In genomic region chr15:75364881-75365280, GRCh38 we compare ENCODE assay signal across 29 cellular contexts.
"Had no signal": no experiment of that assay in that cellular context is flagged by ENCODE, and none has a peak within 500 bp of the region (broad histone marks: within the 10 kb centered on the region; RNA-seq: fewer than 3 reads in every experiment).

No MANE protein-coding gene starts in this region.

- H3K27me3 ChIP-seq: neutrophil, ovary, right lobe of liver, sigmoid colon, stomach, thyroid gland, tibial nerve, upper lobe of left lung, vagina had no signal

- H3K9me3 ChIP-seq: neutrophil, ovary, psoas muscle, right lobe of liver, sigmoid colon, stomach, thoracic aorta, thyroid gland, tibial nerve, upper lobe of left lung, vagina had no signal

- H3K27ac Mint-ChIP-seq: natural killer cell treated with Interleukin-12 subunit alpha and Interleukin-12 subunit beta and Interleukin-15 and Interleukin-18, amount 100 ng/mL, for 72 hours; nephron progenitor cell; progenitor cell of endocrine pancreas; stimulated activated effector memory CD8-positive, alpha-beta T cell treated with anti-CD3 and anti-CD28 coated beads, Interleukin-12 subunit alpha, Interleukin-12 subunit beta, amount 100 ng/mL, for 72 hours; stimulated activated naive B cell treated with anti-CD40 and anti-IgM and Interleukin-4, amounts not matched to agents 10 μg/mL and 1 μg/mL and 100 μg/mL, for 72 hours; stimulated activated naive CD8-positive, alpha-beta T cell treated with anti-CD3 and anti-CD28 coated beads, Interleukin-15, Interleukin-2, amounts not matched to agents 100 ng/mL and 50 ng/mL, for 24 hours had no signal

- H3K27me3 Mint-ChIP-seq: naive thymus-derived CD8-positive, alpha-beta T cell; natural killer cell treated with Interleukin-12 subunit alpha and Interleukin-12 subunit beta and Interleukin-15 and Interleukin-18, amount 100 ng/mL, for 72 hours; progenitor cell of endocrine pancreas; stimulated activated naive B cell treated with anti-CD40 and anti-IgM and Interleukin-4, amounts not matched to agents 10 μg/mL and 1 μg/mL and 100 μg/mL, for 72 hours; stimulated activated naive CD8-positive, alpha-beta T cell treated with anti-CD3 and anti-CD28 coated beads, Interleukin-15, Interleukin-2, amounts not matched to agents 100 ng/mL and 50 ng/mL, for 24 hours had no signal

- H3K9me3 Mint-ChIP-seq: naive thymus-derived CD8-positive, alpha-beta T cell; natural killer cell treated with Interleukin-12 subunit alpha and Interleukin-12 subunit beta and Interleukin-15 and Interleukin-18, amount 100 ng/mL, for 72 hours; nephron progenitor cell; neural crest cell; stimulated activated effector memory CD8-positive, alpha-beta T cell treated with anti-CD3 and anti-CD28 coated beads, Interleukin-12 subunit alpha, Interleukin-12 subunit beta, amount 100 ng/mL, for 72 hours; stimulated activated naive B cell treated with anti-CD40 and anti-IgM and Interleukin-4, amounts not matched to agents 10 μg/mL and 1 μg/mL and 100 μg/mL, for 72 hours; stimulated activated naive CD8-positive, alpha-beta T cell treated with anti-CD3 and anti-CD28 coated beads, Interleukin-15, Interleukin-2, amounts not matched to agents 100 ng/mL and 50 ng/mL, for 24 hours had no signal

- H3K36me3 Mint-ChIP-seq: natural killer cell treated with Interleukin-12 subunit alpha and Interleukin-12 subunit beta and Interleukin-15 and Interleukin-18, amount 100 ng/mL, for 72 hours had no signal

- H3K4me3 Mint-ChIP-seq: naive thymus-derived CD8-positive, alpha-beta T cell; natural killer cell treated with Interleukin-12 subunit alpha and Interleukin-12 subunit beta and Interleukin-15 and Interleukin-18, amount 100 ng/mL, for 72 hours; nephron progenitor cell; neural crest cell; stimulated activated effector memory CD8-positive, alpha-beta T cell treated with anti-CD3 and anti-CD28 coated beads, Interleukin-12 subunit alpha, Interleukin-12 subunit beta, amount 100 ng/mL, for 72 hours; stimulated activated naive B cell treated with anti-CD40 and anti-IgM and Interleukin-4, amounts not matched to agents 10 μg/mL and 1 μg/mL and 100 μg/mL, for 72 hours; stimulated activated naive CD8-positive, alpha-beta T cell treated with anti-CD3 and anti-CD28 coated beads, Interleukin-15, Interleukin-2, amounts not matched to agents 100 ng/mL and 50 ng/mL, for 24 hours had no signal

- H3K4me3 ChIP-seq: ovary, psoas muscle, right lobe of liver, sigmoid colon, stomach, thoracic aorta, thyroid gland, tibial nerve, upper lobe of left lung, vagina had no signal

- H3K9ac ChIP-seq: parathyroid adenoma had no signal

- ATAC-seq: naive thymus-derived CD8-positive, alpha-beta T cell; natural killer cell treated with Interleukin-12 subunit alpha and Interleukin-12 subunit beta and Interleukin-15 and Interleukin-18, amount 100 ng/mL, for 72 hours; psoas muscle; right cardiac atrium; right lobe of liver; stimulated activated effector memory CD8-positive, alpha-beta T cell treated with anti-CD3 and anti-CD28 coated beads, Interleukin-12 subunit alpha, Interleukin-12 subunit beta, amount 100 ng/mL, for 72 hours; stimulated activated naive B cell treated with anti-CD40 and anti-IgM and Interleukin-4, amounts not matched to agents 10 μg/mL and 1 μg/mL and 100 μg/mL, for 72 hours had no signal

- H3K36me3 ChIP-seq: ovary had no signal

- DNase-seq: naive thymus-derived CD8-positive, alpha-beta T cell; nephron progenitor cell; nucleus accumbens; ovary; psoas muscle; right cardiac atrium; right lobe of liver; sigmoid colon; small intestine; stimulated activated CD4-positive, alpha-beta T cell treated with anti-CD3 and anti-CD28 coated beads, Interleukin-15, amount 100 ng/mL, for 24 hours; stimulated activated CD4-positive, alpha-beta T cell treated with anti-CD3 and anti-CD28 coated beads, Interleukin-2, amount 100 ng/mL, for 24 hours; stimulated activated CD4-positive, alpha-beta T cell treated with anti-CD3 and anti-CD28 coated beads, Interleukin-2, amount 100 ng/mL, for 48 hours; stimulated activated CD4-positive, alpha-beta T cell treated with anti-CD3 and anti-CD28 coated beads, Interleukin-4, amount 100 ng/mL, for 24 hours; stimulated activated naive B cell treated with anti-CD40 and anti-IgM and Interleukin-4, amounts not matched to agents 10 μg/mL and 1 μg/mL and 100 μg/mL, for 72 hours; stimulated activated naive CD4-positive, alpha-beta T cell treated with Interleukin-2 at 50 U/mL for 16 hours; stomach; thyroid gland; trophoblast cell; upper lobe of left lung had no signal
